ENCODE assay signal across 2 cellular contexts in the genomic region with DNA sequence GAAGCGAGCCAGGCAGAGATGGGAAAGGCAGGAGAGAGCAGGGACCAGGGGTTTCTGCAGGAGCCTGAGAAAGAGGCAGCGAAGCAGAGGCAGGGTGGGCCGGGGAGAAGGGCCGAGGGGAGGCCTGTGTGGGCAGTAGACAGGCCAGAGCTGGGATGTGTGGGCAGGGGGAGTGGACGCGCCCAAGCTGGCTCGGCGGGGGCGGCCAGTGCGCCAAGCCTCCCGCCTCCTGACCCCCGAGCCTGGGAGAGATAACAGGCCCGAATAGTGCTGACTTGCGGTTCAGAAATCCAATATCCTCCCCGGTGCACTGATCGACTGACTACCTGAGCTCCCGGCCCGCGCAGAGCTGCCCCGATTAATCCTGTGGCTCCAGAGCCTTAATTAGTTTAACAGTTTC.
TF ChIP-seq lines count a peak whose summit lies in the region.

No MANE protein-coding gene starts in this region.

TF ChIP-seq in K562, 482 proteins besides CTCF, POLR2A, EP300 and RAD21 (continues in another document):
- TF ChIP-seq ZFP36 (IDR thresholded peaks at IDR 0.05; ENCODE audit: low read depth, low read length, partially characterized antibody) (no peak), CREM (IDR thresholded peaks at IDR 0.05; ENCODE audit: low read depth) (peak; percentile 5; the same call in 1 of the 2 replicates), MCM7 (IDR thresholded peaks at IDR 0.05) (no peak), SFPQ (IDR thresholded peaks at IDR 0.05; ENCODE audit: low read depth, low read length) (no peak), SRSF9 (IDR thresholded peaks at IDR 0.05; ENCODE audit: borderline replicate concordance, low read depth, low read length) (no peak), HDAC8 (tag; IDR thresholded peaks at IDR 0.05) (no peak), CCAR2 (IDR thresholded peaks at IDR 0.05; ENCODE audit: low read depth, low read length) (no peak), IRF2 (CRISPR knock-in tag; IDR thresholded peaks at IDR 0.05) (no peak), CXXC5 (CRISPR knock-in tag; IDR thresholded peaks at IDR 0.05) (peak; percentile 50), CCNT2 (IDR thresholded peaks at IDR 0.05; ENCODE audit: borderline replicate concordance, extremely low read depth, insufficient read length, low read depth, low read length) (peak; percentile 68), TEAD1 (CRISPR knock-in tag; IDR thresholded peaks at IDR 0.05) (no peak)
- TF ChIP-seq, protein P1, sequence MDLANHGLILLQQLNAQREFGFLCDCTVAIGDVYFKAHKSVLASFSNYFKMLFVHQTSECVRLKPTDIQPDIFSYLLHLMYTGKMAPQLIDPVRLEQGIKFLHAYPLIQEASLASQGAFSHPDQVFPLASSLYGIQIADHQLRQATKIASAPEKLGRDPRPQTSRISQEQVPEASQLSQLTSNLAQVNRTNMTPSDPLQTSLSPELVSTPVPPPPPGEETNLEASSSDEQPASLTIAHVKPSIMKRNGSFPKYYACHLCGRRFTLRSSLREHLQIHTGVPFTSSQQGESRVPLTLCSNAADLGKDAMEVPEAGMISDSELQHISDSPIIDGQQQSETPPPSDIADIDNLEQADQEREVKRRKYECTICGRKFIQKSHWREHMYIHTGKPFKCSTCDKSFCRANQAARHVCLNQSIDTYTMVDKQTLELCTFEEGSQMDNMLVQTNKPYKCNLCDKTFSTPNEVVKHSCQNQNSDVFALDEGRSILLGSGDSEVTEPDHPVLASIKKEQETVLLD (IDR thresholded peaks at IDR 0.05) = peak; percentile 34; the same call in 1 of the 2 replicates
- TF ChIP-seq, protein P2, sequence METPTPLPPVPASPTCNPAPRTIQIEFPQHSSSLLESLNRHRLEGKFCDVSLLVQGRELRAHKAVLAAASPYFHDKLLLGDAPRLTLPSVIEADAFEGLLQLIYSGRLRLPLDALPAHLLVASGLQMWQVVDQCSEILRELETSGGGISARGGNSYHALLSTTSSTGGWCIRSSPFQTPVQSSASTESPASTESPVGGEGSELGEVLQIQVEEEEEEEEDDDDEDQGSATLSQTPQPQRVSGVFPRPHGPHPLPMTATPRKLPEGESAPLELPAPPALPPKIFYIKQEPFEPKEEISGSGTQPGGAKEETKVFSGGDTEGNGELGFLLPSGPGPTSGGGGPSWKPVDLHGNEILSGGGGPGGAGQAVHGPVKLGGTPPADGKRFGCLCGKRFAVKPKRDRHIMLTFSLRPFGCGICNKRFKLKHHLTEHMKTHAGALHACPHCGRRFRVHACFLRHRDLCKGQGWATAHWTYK (CRISPR knock-in tag; IDR thresholded peaks at IDR 0.05) = no peak

TF ChIP-seq in HepG2, 621 proteins besides CTCF, POLR2A, EP300 and RAD21:
- TF ChIP-seq ZBTB38 (CRISPR knock-in tag; IDR thresholded peaks at IDR 0.05) (peak; percentile 60), MAFK (conservative IDR thresholded peaks at IDR 0.05 in 1 of 2, IDR thresholded peaks at IDR 0.05 in 1 of 2; ENCODE audit: low read length in 2 of 2) (peak; percentile 57 to 65), ZNF274 (CRISPR knock-in tag; IDR thresholded peaks at IDR 0.05) (no peak), SP140L (CRISPR knock-in tag; IDR thresholded peaks at IDR 0.05; ENCODE audit: borderline replicate concordance) (no peak), MAFF (IDR thresholded peaks at IDR 0.05; ENCODE audit: low read depth, low read length) (peak; percentile 22; the same call in 1 of the 2 replicates), ZNF230 (CRISPR knock-in tag; IDR thresholded peaks at IDR 0.05) (no peak), ZSCAN25 (CRISPR knock-in tag; IDR thresholded peaks at IDR 0.05) (0 out of 2 replicates have a peak, but pooled peaks have one; percentile 18)
- TF ChIP-seq, protein P3, sequence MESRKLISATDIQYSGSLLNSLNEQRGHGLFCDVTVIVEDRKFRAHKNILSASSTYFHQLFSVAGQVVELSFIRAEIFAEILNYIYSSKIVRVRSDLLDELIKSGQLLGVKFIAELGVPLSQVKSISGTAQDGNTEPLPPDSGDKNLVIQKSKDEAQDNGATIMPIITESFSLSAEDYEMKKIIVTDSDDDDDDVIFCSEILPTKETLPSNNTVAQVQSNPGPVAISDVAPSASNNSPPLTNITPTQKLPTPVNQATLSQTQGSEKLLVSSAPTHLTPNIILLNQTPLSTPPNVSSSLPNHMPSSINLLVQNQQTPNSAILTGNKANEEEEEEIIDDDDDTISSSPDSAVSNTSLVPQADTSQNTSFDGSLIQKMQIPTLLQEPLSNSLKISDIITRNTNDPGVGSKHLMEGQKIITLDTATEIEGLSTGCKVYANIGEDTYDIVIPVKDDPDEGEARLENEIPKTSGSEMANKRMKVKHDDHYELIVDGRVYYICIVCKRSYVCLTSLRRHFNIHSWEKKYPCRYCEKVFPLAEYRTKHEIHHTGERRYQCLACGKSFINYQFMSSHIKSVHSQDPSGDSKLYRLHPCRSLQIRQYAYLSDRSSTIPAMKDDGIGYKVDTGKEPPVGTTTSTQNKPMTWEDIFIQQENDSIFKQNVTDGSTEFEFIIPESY (CRISPR knock-in tag; IDR thresholded peaks at IDR 0.05) = peak; percentile 63; the same call in 1 of the 2 replicates
TF ChIP-seq in HepG2: peak in this region for 5.
